Comparison of ENCODE assay signal across 13 cellular contexts in the genomic region with DNA sequence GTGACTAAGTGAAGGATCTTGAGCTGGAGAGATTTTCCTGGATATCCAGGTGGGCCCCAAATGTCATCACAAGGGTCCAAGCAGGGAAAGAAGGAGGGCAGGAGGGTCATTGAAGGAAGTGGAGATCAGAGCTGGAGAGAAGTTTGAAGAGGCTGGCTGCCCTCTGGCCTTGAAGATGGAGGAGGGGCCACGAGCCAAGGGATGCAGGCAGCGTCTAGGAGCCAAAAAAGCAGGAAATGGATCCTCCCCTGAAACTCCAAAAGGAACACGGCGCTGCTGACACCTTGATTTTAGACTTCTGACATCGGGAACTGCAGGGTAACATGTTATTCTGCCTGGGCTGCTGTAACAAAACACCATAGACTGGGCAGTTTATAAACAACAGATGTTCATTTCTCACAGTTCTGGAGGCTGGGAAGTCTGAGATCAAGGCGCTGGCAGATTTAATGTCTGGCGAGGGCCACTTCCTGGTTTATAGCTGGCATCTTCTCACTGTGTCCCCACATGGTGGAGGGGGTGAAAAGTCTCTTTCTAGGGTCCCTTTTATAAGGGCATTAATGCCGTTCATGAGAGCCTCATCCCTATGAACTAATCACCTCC. TPM values are rescaled to one million over a fixed set of nuclear protein-coding genes. Genes with fewer than 3 reads are reported as not detected.
DNase-seq lines count a peak whose midpoint lies in the region; ATAC-seq and TF ChIP-seq lines count a peak whose summit lies in the region.
"Had no signal": no experiment of that assay in that cellular context is flagged by ENCODE, and none has a peak within 500 bp of the region (broad histone marks: within the 10 kb centered on the region; RNA-seq: fewer than 3 reads in every experiment).

No MANE protein-coding gene starts in this region.

- H3K9me3 Mint-ChIP-seq in HFFc6 = peaks cover 4% of the 10 kb centered on the region; the same call in 1 of the 2 replicates

- H3K27ac Mint-ChIP-seq in HFFc6 = peak overlapping the region; percentile 100

- TF ChIP-seq CTCF in AG09319 (IDR thresholded peaks at IDR 0.05; ENCODE audit: low read depth, low read length) (no peak), HFFc6 (IDR thresholded peaks at IDR 0.05) (no peak), body of pancreas (IDR thresholded peaks at IDR 0.05) (no peak), right lobe of liver (IDR thresholded peaks at IDR 0.05) (no peak)

- no peaks in the 10 kb centered on the region; the same call in 1 of the 2 replicates for H3K27me3 Mint-ChIP-seq in HFFc6 (ENCODE audit: insufficient read depth)

- H3K36me3 Mint-ChIP-seq in HFFc6 (ENCODE audit: low read depth) = peaks cover 12% of the 10 kb centered on the region

- no peak overlapping the region for H3K4me3 ChIP-seq in body of pancreas
- H3K4me3 ChIP-seq in right lobe of liver = no peak overlapping the region
- H3K4me3 ChIP-seq in effector memory CD4-positive, alpha-beta T cell (ENCODE audit: insufficient read depth, low read depth, low read length, poor library complexity, severe bottlenecking) = no peak overlapping the region

- peaks cover 42% of the 10 kb centered on the region for H3K4me1 Mint-ChIP-seq in HFFc6 (ENCODE audit: low read depth)

- no peaks in the 10 kb centered on the region for H3K27me3 ChIP-seq in body of pancreas
- H3K27me3 ChIP-seq in right lobe of liver = no peaks in the 10 kb centered on the region
- H3K27me3 ChIP-seq in effector memory CD4-positive, alpha-beta T cell (replicated peaks; ENCODE audit: control insufficient read depth, insufficient read depth, low read length, poor library complexity, severe bottlenecking) = no peaks in the 10 kb centered on the region
- H3K27me3 ChIP-seq: BE2C had no signal

- TF ChIP-seq POLR2A in body of pancreas (IDR thresholded peaks at IDR 0.05) = no peak
- no peak for TF ChIP-seq POLR2A in right lobe of liver (IDR thresholded peaks at IDR 0.05)

- H3K4me3 Mint-ChIP-seq in HFFc6 = peak overlapping the region; percentile 15; the same call in 1 of the 2 replicates

- DNase-seq in AG09319 (ENCODE audit: extremely low read depth, low read depth) (peak; percentile 34), HFFc6 (peak; percentile 10), body of pancreas (peak; percentile 45 to 63 (median 58)), right lobe of liver (no peak), KG1 (lab: John Stamatoyannopoulos, UW) (no peak), NCI-H526 treated with DMSO at 0.1 percent for 48 hours (lab: John Stamatoyannopoulos, UW) (no peak)
- DNase-seq in effector memory CD4-positive, alpha-beta T cell = no peak
- DNase-seq: BE2C, NCI-H2081 had no signal

- intact Hi-C loops in body of pancreas (cut with DNase I) (no loop called here), right lobe of liver (cut with DNase I) (no loop called here)

- H3K4me1 ChIP-seq in body of pancreas (peaks cover 22% of the 10 kb centered on the region), right lobe of liver (peaks cover 0 to 27% (median 12%) of the 10 kb centered on the region in 4 donors)
- no peaks in the 10 kb centered on the region for H3K4me1 ChIP-seq in effector memory CD4-positive, alpha-beta T cell (ENCODE audit: control insufficient read depth, insufficient read depth, low read length, poor library complexity, severe bottlenecking)
- H3K4me1 ChIP-seq: BE2C had no signal

- no peaks in the 10 kb centered on the region for H3K36me3 ChIP-seq in body of pancreas (replicated peaks in 1 of 2; ENCODE audit: insufficient read depth in 1 of 2, low read depth in 2 of 2)
- no peaks in the 10 kb centered on the region for H3K36me3 ChIP-seq in right lobe of liver
- no peaks in the 10 kb centered on the region for H3K36me3 ChIP-seq in effector memory CD4-positive, alpha-beta T cell (ENCODE audit: control insufficient read depth, insufficient read depth, low read length)
- H3K36me3 ChIP-seq: BE2C had no signal

- H3K27ac ChIP-seq in body of pancreas (peak overlapping the region; percentile 25 to 85 (median 74)), right lobe of liver (peak overlapping the region; percentile 70 to 81 (median 78))
- no peak overlapping the region for H3K27ac ChIP-seq in effector memory CD4-positive, alpha-beta T cell (ENCODE audit: insufficient read depth, low read length, poor library complexity, severe bottlenecking)

- no peaks in the 10 kb centered on the region for H3K9me3 ChIP-seq in body of pancreas
- no peaks in the 10 kb centered on the region for H3K9me3 ChIP-seq in right lobe of liver
- no peaks in the 10 kb centered on the region for H3K9me3 ChIP-seq in effector memory CD4-positive, alpha-beta T cell (ENCODE audit: control insufficient read depth, low read length)
- H3K9me3 ChIP-seq: BE2C had no signal

- WGBS in body of pancreas, 2 donors = 56 to 66% methylated on average over 8 of the region's 8 CpGs
- WGBS in right lobe of liver (ENCODE audit: insufficient coverage, low coverage, low lambda C conversion rate, missing lambda C conversion rate) = 77% methylated on average over 4 of the region's 8 CpGs

- ATAC-seq in body of pancreas (peak; percentile 73), right lobe of liver (peak in 3 of 4 donors; percentile 0 to 7 (median 7)), GM21447 (IDR thresholded peaks at IDR 0.05; ENCODE audit: unreplicated experiment) (no peak)

RNA-seq across cellular contexts. Expression of gene ZBTB21, which starts 28.8 kb away (rescaled TPM):
- 10 to 100 TPM; 16.6 to 19.5 (median 18.9) TPM for total RNA-seq in HFFc6 (2021; fragmentation: NEBNext Ultra II Directional; extraction: Animal tissue kit (Norgen Biotek cat#: 25700))
- total RNA-seq in body of pancreas (10 to 100 TPM in 1 of 2 donors, 1 to 10 TPM in 1; 4.2 to 10.2 TPM), right lobe of liver (10 to 100 TPM in 4 of 6 experiments, 1 to 10 TPM in 2; 3.0 to 28.5 (median 11.2) TPM)

RNA-seq across cellular contexts. Expression of gene UMODL1, which starts 32.2 kb away (rescaled TPM):
- total RNA-seq in HFFc6 (2021; fragmentation: NEBNext Ultra II Directional; extraction: Animal tissue kit (Norgen Biotek cat#: 25700)) = not detected
- total RNA-seq in body of pancreas (not detected), right lobe of liver (1 to 10 TPM in 2 of 6 experiments, under 1 TPM in 2, not detected in 2; 0.06 to 1.2 (median 0.75) TPM)
- total RNA-seq: chondrocyte, pulmonary artery endothelial cell, temporal lobe had no signal

Comparison
In these comparisons a context has a peak if more than half of its experiments do, and no peak if none do; other contexts are left out.
1. DNase-seq: peak in AG09319 (single experiment), HFFc6 (single experiment) and body of pancreas (4 of 4); none in right lobe of liver (0 of 3), effector memory CD4-positive, alpha-beta T cell (0 of 3), KG1 (single experiment) and NCI-H526 treated with DMSO at 0.1 percent for 48 hours (single experiment).